27 cellular contexts compared by ENCODE assay signal in genomic region chr10:58942724-58943123, GRCh38.
DNase-seq lines count a peak whose midpoint lies in the region; ATAC-seq, FAIRE-seq and TF ChIP-seq lines count a peak whose summit lies in the region.
"Had no signal": no experiment of that assay in that cellular context is flagged by ENCODE, and none has a peak within 500 bp of the region (broad histone marks: within the 10 kb centered on the region; RNA-seq: fewer than 3 reads in every experiment).

No MANE protein-coding gene starts in this region.

- intact Hi-C loops in mammary epithelial cell (cut with micrococcal nuclease) (no loop called here), MCF 10A (cut with micrococcal nuclease) (no loop called here), sciatic nerve (cut with DNase I) (no loop called here), thyroid gland (cut with DNase I) (no loop called here)

- H3K79me2 ChIP-seq in mammary epithelial cell (ENCODE audit: insufficient read depth, low read length) (no peaks in the 10 kb centered on the region), SK-N-SH (ENCODE audit: insufficient read depth) (no peaks in the 10 kb centered on the region; the same call in 1 of the 2 replicates)

- H3K27me3 ChIP-seq in mammary epithelial cell (ENCODE audit: insufficient read depth, low read length): no peaks in the 10 kb centered on the region
- no peaks in the 10 kb centered on the region for H3K27me3 ChIP-seq in SK-N-SH (ENCODE audit: insufficient read depth)
- H3K27me3 ChIP-seq in thyroid gland: no peaks in the 10 kb centered on the region

- TF ChIP-seq CTCF in mammary epithelial cell (conservative IDR thresholded peaks at IDR 0.05 in 1 of 2, IDR thresholded peaks at IDR 0.05 in 1 of 2; ENCODE audit: extremely low read depth in 1 of 2, insufficient read depth in 1 of 2, low read depth in 1 of 2, low read length in 2 of 2): no peak
- no peak for TF ChIP-seq CTCF in MCF 10A (IDR thresholded peaks at IDR 0.05; ENCODE audit: unreplicated experiment)
- TF ChIP-seq CTCF in SK-N-SH (IDR thresholded peaks at IDR 0.05): no peak
- TF ChIP-seq CTCF in thyroid gland (IDR thresholded peaks at IDR 0.05): no peak

- no peak for DNase-seq in mammary epithelial cell
- DNase-seq in MCF 10A (ENCODE audit: unreplicated experiment): no peak
- no peak for DNase-seq in H54 (ENCODE audit: insufficient read length, low spot score)
- peak; percentile 55 for DNase-seq in SK-N-SH
- DNase-seq in MV-4-11 (lab: John Stamatoyannopoulos, UW): no peak
- DNase-seq in sciatic nerve (ENCODE audit: low spot score): no peak
- no peak for DNase-seq in thyroid gland
- DNase-seq: CD8-positive, alpha-beta memory T cell; DMS153; DND-41; NCI-H1092 treated with DMSO at 0.1 percent for 48 hours; NCI-H1694 treated with DMSO at 0.1 percent for 48 hours; NCI-H2171 treated with DMSO at 0.1 percent for 48 hours; NCI-H446; NCI-H524 treated with DMSO at 0.1 percent for 48 hours; NCI-H82; RPMI8226; SHP77; SW 1271 had no signal

- H3K9me3 ChIP-seq in mammary epithelial cell (replicated peaks; ENCODE audit: insufficient read depth, low read length): no peaks in the 10 kb centered on the region
- H3K9me3 ChIP-seq in SK-N-SH: no peaks in the 10 kb centered on the region
- H3K9me3 ChIP-seq in thyroid gland: no peaks in the 10 kb centered on the region

- in situ Hi-C loops in mammary epithelial cell (cut with MboI; ENCODE audit: low sequenced_read_pairs in 2 of 2): no loop called here

- H3K9me2 ChIP-seq in SK-N-SH: no peaks in the 10 kb centered on the region

- H3K4me3 Mint-ChIP-seq in MCF 10A (ENCODE audit: unreplicated experiment): no peak overlapping the region
- H3K4me3 Mint-ChIP-seq: B cell; CD14-positive monocyte; CD8-positive, alpha-beta memory T cell; IgD-negative memory B cell; T-helper 1 cell treated with Interleukin-12 subunit alpha and Interleukin-12 subunit beta and Interleukin-4 antibody, amounts not matched to agents 30 μg/mL and 1 μg/mL, for 36 hours had no signal

- H2AFZ ChIP-seq in mammary epithelial cell (ENCODE audit: low read depth, low read length): no peak overlapping the region
- H2AFZ ChIP-seq in SK-N-SH (ENCODE audit: low read depth): no peak overlapping the region

- H3K36me3 Mint-ChIP-seq in MCF 10A (ENCODE audit: insufficient read depth, unreplicated experiment): peaks cover 6% of the 10 kb centered on the region
- H3K36me3 Mint-ChIP-seq: CD14-positive monocyte; CD8-positive, alpha-beta memory T cell; IgD-negative memory B cell had no signal

- peaks cover 13% of the 10 kb centered on the region for H3K4me1 Mint-ChIP-seq in MCF 10A (ENCODE audit: insufficient read depth, unreplicated experiment)
- H3K4me1 Mint-ChIP-seq: B cell; CD14-positive monocyte; CD8-positive, alpha-beta memory T cell; IgD-negative memory B cell had no signal

- POLR2A ChIA-PET in MCF 10A (lab: Yijun Ruan, JAX): no interaction called here
- POLR2A ChIA-PET in SK-N-SH (lab: Yijun Ruan, JAX): no interaction called here

- H3K27ac ChIP-seq in mammary epithelial cell (ENCODE audit: insufficient read depth, low read depth, low read length) (no peak overlapping the region), SK-N-SH (ENCODE audit: low read depth in 2 of 2, low read length in 1 of 2) (no peak overlapping the region; a peak in 1 of 4 replicates), thyroid gland (no peak overlapping the region)
- H3K27ac ChIP-seq: KMS-11 had no signal

- peaks cover 7% of the 10 kb centered on the region for H3K9me3 Mint-ChIP-seq in MCF 10A (ENCODE audit: unreplicated experiment)
- H3K9me3 Mint-ChIP-seq: T-helper 1 cell treated with Interleukin-12 subunit alpha and Interleukin-12 subunit beta and Interleukin-4 antibody, amounts not matched to agents 30 μg/mL and 1 μg/mL, for 36 hours had no signal

- H3F3A ChIP-seq in SK-N-SH (replicated peaks; ENCODE audit: insufficient read depth): no peaks in the 10 kb centered on the region

- FAIRE-seq in H54 (lab: Jason Lieb, UNC): peak; percentile 91
- FAIRE-seq: GM19239, H1 had no signal

- H3K4me3 ChIP-seq in mammary epithelial cell (replicated peaks in 1 of 3; ENCODE audit: insufficient read depth in 1 of 3, low read depth in 2 of 3, low read length in 3 of 3) (no peak overlapping the region), SK-N-SH (ENCODE audit: low read depth in 2 of 2, low read length in 1 of 2) (no peak overlapping the region), thyroid gland (replicated peaks in 1 of 3) (no peak overlapping the region)

- H3K4me1 ChIP-seq in mammary epithelial cell (ENCODE audit: insufficient read depth, low read length): peaks cover 3% of the 10 kb centered on the region
- H3K4me1 ChIP-seq in SK-N-SH (ENCODE audit: control insufficient read depth in 1 of 2, insufficient read depth in 2 of 2, low read depth in 1 of 2, low read length in 1 of 2): peaks cover 0 to 5% of the 10 kb centered on the region in 2 experiments; a peak in 2 of 4 replicates
- H3K4me1 ChIP-seq in thyroid gland: no peaks in the 10 kb centered on the region

- CTCF ChIA-PET in mammary epithelial cell (lab: Charles Lee; ENCODE audit: low non-redundant PET): no interaction called here
- CTCF ChIA-PET in MCF 10A (lab: Yijun Ruan, JAX): interaction anchor here (0.6 kb wide), 1 partner anchor 9 kb away, joined by 4 read pairs; no protein-coding TSS in a partner anchor
- CTCF ChIA-PET in SK-N-SH (lab: Yijun Ruan, JAX): interaction anchor here (1.0 to 1.8 kb wide), 2 partner anchors 9 to 683 kb away, joined by 3 to 7 read pairs; no protein-coding TSS in a partner anchor

- ATAC-seq in sciatic nerve: no peak
- ATAC-seq: HCT116 had no signal

- no peak; the same call in 1 of the 2 replicates for TF ChIP-seq RAD21 in SK-N-SH (IDR thresholded peaks at IDR 0.05; ENCODE audit: low read length)

- H3K36me3 ChIP-seq in mammary epithelial cell (ENCODE audit: insufficient read depth, low read length) (no peaks in the 10 kb centered on the region), SK-N-SH (replicated peaks in 1 of 2; ENCODE audit: control insufficient read depth in 1 of 2, insufficient read depth in 2 of 2, low read length in 1 of 2) (no peaks in the 10 kb centered on the region), thyroid gland (no peaks in the 10 kb centered on the region)

- dilution Hi-C loops in mammary epithelial cell (cut with HindIII; ENCODE audit: low sequenced_read_pairs): no loop called here

- no peak overlapping the region for H3K9ac ChIP-seq in mammary epithelial cell (ENCODE audit: insufficient read depth, low read length)
- no peak overlapping the region for H3K9ac ChIP-seq in SK-N-SH
- H3K9ac ChIP-seq: KMS-11 had no signal

- H3K27ac Mint-ChIP-seq in MCF 10A (ENCODE audit: low read depth, unreplicated experiment): no peak overlapping the region
- H3K27ac Mint-ChIP-seq: B cell; CD14-positive monocyte; CD8-positive, alpha-beta memory T cell; IgD-negative memory B cell; T-helper 1 cell treated with Interleukin-12 subunit alpha and Interleukin-12 subunit beta and Interleukin-4 antibody, amounts not matched to agents 30 μg/mL and 1 μg/mL, for 36 hours had no signal

- H4K20me1 ChIP-seq in mammary epithelial cell (ENCODE audit: insufficient read depth, low read length) (no peaks in the 10 kb centered on the region), SK-N-SH (ENCODE audit: insufficient read depth) (no peaks in the 10 kb centered on the region)

- BruUV-seq in mammary epithelial cell (replicated peaks; lab: Mats Ljungman, UMichigan): no TSS peak
- no TSS peak for BruUV-seq in MCF 10A (replicated peaks; lab: Mats Ljungman, UMichigan)

- TF ChIP-seq EP300 in SK-N-SH (IDR thresholded peaks at IDR 0.05; ENCODE audit: borderline replicate concordance in 1 of 2, low read depth in 1 of 2, low read length in 1 of 2): peak in 1 of 2 experiments; percentile 77; a peak in 2 of 4 replicates

- H3K27me3 Mint-ChIP-seq in MCF 10A (ENCODE audit: insufficient read depth, unreplicated experiment): no peaks in the 10 kb centered on the region
- H3K27me3 Mint-ChIP-seq: B cell had no signal

- H3K4me2 ChIP-seq in mammary epithelial cell (ENCODE audit: insufficient read depth, low read depth, low read length) (peak overlapping the region; percentile 21), SK-N-SH (no peak overlapping the region)
- H3K4me2 ChIP-seq: KMS-11 had no signal

- TF ChIP-seq POLR2A in H54 (IDR thresholded peaks at IDR 0.05; ENCODE audit: low read depth, low read length) (no peak), thyroid gland (IDR thresholded peaks at IDR 0.05) (no peak)

TF ChIP-seq in SK-N-SH, 30 proteins besides CTCF, POLR2A, EP300 and RAD21 (continues in another document):
- TF ChIP-seq NFIC (IDR thresholded peaks at IDR 0.05; ENCODE audit: borderline replicate concordance) (no peak), POLR2AphosphoS5 (IDR thresholded peaks at IDR 0.05; ENCODE audit: low read depth, low read length) (no peak), TCF12 (IDR thresholded peaks at IDR 0.05) (peak; percentile 51), PBX3 (IDR thresholded peaks at IDR 0.05) (peak; percentile 34; the same call in 1 of the 2 replicates), FOXJ3 (CRISPR knock-in tag; IDR thresholded peaks at IDR 0.05) (peak; percentile 54), GATA2 (CRISPR knock-in tag; IDR thresholded peaks at IDR 0.05) (peak; percentile 93), MEF2A (IDR thresholded peaks at IDR 0.05; ENCODE audit: borderline replicate concordance, low read depth) (no peak)
- TF ChIP-seq, protein P1, sequence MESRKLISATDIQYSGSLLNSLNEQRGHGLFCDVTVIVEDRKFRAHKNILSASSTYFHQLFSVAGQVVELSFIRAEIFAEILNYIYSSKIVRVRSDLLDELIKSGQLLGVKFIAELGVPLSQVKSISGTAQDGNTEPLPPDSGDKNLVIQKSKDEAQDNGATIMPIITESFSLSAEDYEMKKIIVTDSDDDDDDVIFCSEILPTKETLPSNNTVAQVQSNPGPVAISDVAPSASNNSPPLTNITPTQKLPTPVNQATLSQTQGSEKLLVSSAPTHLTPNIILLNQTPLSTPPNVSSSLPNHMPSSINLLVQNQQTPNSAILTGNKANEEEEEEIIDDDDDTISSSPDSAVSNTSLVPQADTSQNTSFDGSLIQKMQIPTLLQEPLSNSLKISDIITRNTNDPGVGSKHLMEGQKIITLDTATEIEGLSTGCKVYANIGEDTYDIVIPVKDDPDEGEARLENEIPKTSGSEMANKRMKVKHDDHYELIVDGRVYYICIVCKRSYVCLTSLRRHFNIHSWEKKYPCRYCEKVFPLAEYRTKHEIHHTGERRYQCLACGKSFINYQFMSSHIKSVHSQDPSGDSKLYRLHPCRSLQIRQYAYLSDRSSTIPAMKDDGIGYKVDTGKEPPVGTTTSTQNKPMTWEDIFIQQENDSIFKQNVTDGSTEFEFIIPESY (IDR thresholded peaks at IDR 0.05; ENCODE audit: borderline replicate concordance, low read depth): no peak
